19 cellular contexts compared by ENCODE assay signal in genomic region chr6:24313133-24313476, GRCh38. TPM values are rescaled to one million over a fixed set of nuclear protein-coding genes. Genes with fewer than 3 reads are reported as not detected.
DNase-seq lines count a peak whose midpoint lies in the region; ATAC-seq, FAIRE-seq and TF ChIP-seq lines count a peak whose summit lies in the region.
"Had no signal": no experiment of that assay in that cellular context is flagged by ENCODE, and none has a peak within 500 bp of the region (broad histone marks: within the 10 kb centered on the region; RNA-seq: fewer than 3 reads in every experiment).

No MANE protein-coding gene starts in this region.

- peaks cover 10% of the 10 kb centered on the region for H3K4me1 Mint-ChIP-seq in nephron
- H3K4me1 Mint-ChIP-seq: CD14-positive monocyte had no signal

- peaks cover 6% of the 10 kb centered on the region for H3K9me3 Mint-ChIP-seq in nephron

- peaks cover 7% of the 10 kb centered on the region for H3K36me3 Mint-ChIP-seq in nephron (ENCODE audit: low read depth)
- H3K36me3 Mint-ChIP-seq: CD14-positive monocyte had no signal

- no peak for TF ChIP-seq RAD21 in A549 (conservative IDR thresholded peaks at IDR 0.05 in 1 of 2, IDR thresholded peaks at IDR 0.05 in 1 of 2)
- no peak for TF ChIP-seq RAD21 in H1 (IDR thresholded peaks at IDR 0.05 in 1 of 2, conservative IDR thresholded peaks at IDR 0.05 in 1 of 2; ENCODE audit: low read depth in 2 of 2, low read length in 2 of 2)

- H3K27ac Mint-ChIP-seq in nephron, result peak overlapping the region; percentile 91 to 98 (median 92)

- H3K27ac ChIP-seq in A549 (peak overlapping the region; percentile 72 to 89; a peak in 5 of 6 replicates), HUES6 (ENCODE audit: low read depth, low read length) (peak overlapping the region; percentile 77), H1 (ENCODE audit: low read depth, low read length) (no peak overlapping the region), OCI-LY7 (ENCODE audit: low read depth, low read length, poor library complexity, severe bottlenecking) (no peak overlapping the region)

- no peak for FAIRE-seq in A549 (lab: Jason Lieb, UNC)
- FAIRE-seq in H1 (lab: Jason Lieb, UNC), result no peak
- FAIRE-seq: D721Med, GM12892 had no signal

- POLR2A ChIA-PET in A549 (lab: Yijun Ruan, JAX) (interaction anchor here (0.9 to 1.0 kb wide), 2 partner anchors 28 to 47 kb away, joined by 3 to 4 read pairs; no protein-coding TSS in a partner anchor), H1 (lab: Charles Lee; ENCODE audit: partially characterized antibody) (interaction anchor here (0.7 to 1.1 kb wide), 4 partner anchors 14 to 92 kb away, joined by 3 to 5 read pairs (median 4); no protein-coding TSS in a partner anchor), OCI-LY7 (lab: Charles Lee) (no interaction called here)

- no peaks in the 10 kb centered on the region for H4K20me1 ChIP-seq in H1 (replicated peaks in 1 of 2; ENCODE audit: control insufficient read depth in 1 of 2, insufficient read depth in 2 of 2, low read length in 2 of 2)
- no peaks in the 10 kb centered on the region for H4K20me1 ChIP-seq in OCI-LY7 (ENCODE audit: insufficient read depth, low read length)

- peak; percentile 63 to 73; a peak in 4 of 6 replicates for ATAC-seq in A549

- H2AK5ac ChIP-seq in H1 (ENCODE audit: low read depth, low read length), result no peak overlapping the region

- peak overlapping the region; percentile 59 for H3K4me2 ChIP-seq in A549
- H3K4me2 ChIP-seq in H1 (ENCODE audit: insufficient read depth in 1 of 2, low read depth in 2 of 2, low read length in 2 of 2), result 0 out of 4 replicates have a peak overlapping the region, but pooled peaks have one; percentile 30 to 45
- no peak overlapping the region for H3K4me2 ChIP-seq in OCI-LY7 (ENCODE audit: low read length)

- H2BK5ac ChIP-seq in H1 (ENCODE audit: low read depth, low read length), result no peak overlapping the region

- H2AFZ ChIP-seq in H1 (ENCODE audit: low read length) (no peak overlapping the region), OCI-LY7 (ENCODE audit: low read length) (no peak overlapping the region)

- H3K79me1 ChIP-seq in H1 (ENCODE audit: low read depth, low read length), result no peaks in the 10 kb centered on the region

- H3K9me2 ChIP-seq in OCI-LY7 (ENCODE audit: insufficient read depth, low read length), result no peaks in the 10 kb centered on the region

- no peak overlapping the region for H2BK15ac ChIP-seq in H1 (ENCODE audit: low read length)

- no peak overlapping the region for H3K4ac ChIP-seq in H1 (replicated peaks; ENCODE audit: insufficient read length, low read depth, low read length)

- H3K27me3 ChIP-seq in HUES6 (ENCODE audit: control insufficient read depth, insufficient read depth, low read length), result no peaks in the 10 kb centered on the region
- H3K27me3 ChIP-seq in H1 (replicated peaks in 1 of 4; ENCODE audit: control insufficient read depth in 3 of 4, extremely low read depth in 1 of 4, insufficient read depth in 3 of 4, low read length in 3 of 4), result no peaks in the 10 kb centered on the region
- H3K27me3 ChIP-seq: MG63 had no signal

- H3K56ac ChIP-seq in H1 (replicated peaks; ENCODE audit: insufficient read length, low read depth, low read length), result no peak overlapping the region

- H3K4me3 Mint-ChIP-seq in nephron, result peak overlapping the region in 2 of 3 experiments; percentile 32 to 64
- H3K4me3 Mint-ChIP-seq: CD14-positive monocyte had no signal

- H3K9ac ChIP-seq in HUES6 (ENCODE audit: low read length), result no peak overlapping the region
- H3K9ac ChIP-seq in H1 (replicated peaks in 1 of 4; ENCODE audit: extremely low read depth in 1 of 4, low read depth in 3 of 4, low read length in 3 of 4), result no peak overlapping the region

- no peak overlapping the region for H4K8ac ChIP-seq in H1 (ENCODE audit: extremely low read depth, insufficient read depth, low read length)

- DNase-seq in A549 (ENCODE audit: low read depth in 1 of 2, low spot score in 1 of 2) (no peak), H1 (ENCODE audit: low read depth in 1 of 2, low spot score in 2 of 2) (no peak), DMS114 treated with DMSO at 0.1 percent for 48 hours (lab: John Stamatoyannopoulos, UW; ENCODE audit: unreplicated experiment) (no peak), OCI-LY7 (ENCODE audit: low spot score) (no peak), NK-92 (lab: John Stamatoyannopoulos, UW; ENCODE audit: unreplicated experiment) (no peak)
- no peak for DNase-seq in activated CD8-positive, alpha-beta memory T cell treated with anti-CD3 and anti-CD28 coated beads, Interleukin-2, amount 50 U/mL, for 4 hours
- DNase-seq: DND-41, GDM1, NCI-H1105, NCI-H187, NCI-H446 treated with DMSO at 0.1 percent for 48 hours, NCI-H748 treated with DMSO at 0.1 percent for 48 hours, SIG-M5 had no signal

- no peak overlapping the region for H2BK120ac ChIP-seq in H1 (replicated peaks; ENCODE audit: low read depth, low read length)

- peak overlapping the region; percentile 86 for H4K5ac ChIP-seq in H1 (ENCODE audit: insufficient read length, low read depth, low read length)

- no peak overlapping the region for H4K91ac ChIP-seq in H1 (replicated peaks; ENCODE audit: insufficient read length, low read length)

- H3K23me2 ChIP-seq in H1 (ENCODE audit: low read depth, low read length), result no peaks in the 10 kb centered on the region

- H3K4me3 ChIP-seq in A549, result 0 out of 3 replicates have a peak overlapping the region, but pooled peaks have one; percentile 8
- H3K4me3 ChIP-seq in HUES6 (ENCODE audit: low read depth, low read length), result no peak overlapping the region
- peak overlapping the region in 1 of 4 experiments; percentile 12; a peak in 1 of 8 replicates for H3K4me3 ChIP-seq in H1 (ENCODE audit: extremely low read depth in 1 of 4, insufficient read depth in 2 of 4, low read depth in 3 of 4, low read length in 4 of 4)
- no peak overlapping the region for H3K4me3 ChIP-seq in OCI-LY7 (ENCODE audit: low read depth, low read length, poor library complexity, severe bottlenecking)
- H3K4me3 ChIP-seq: MG63 had no signal

- intact Hi-C loops in OCI-LY7 (cut with micrococcal nuclease; ENCODE audit: unreplicated experiment), result no loop called here

- H3K4me1 ChIP-seq in A549 (peaks cover 61% of the 10 kb centered on the region), HUES6 (ENCODE audit: control insufficient read depth, insufficient read depth, low read length) (peaks cover 23% of the 10 kb centered on the region), H1 (replicated peaks in 1 of 4; ENCODE audit: control insufficient read depth in 3 of 4, insufficient read depth in 4 of 4, low read length in 3 of 4) (peaks cover 5 to 9% (median 7%) of the 10 kb centered on the region in 4 experiments; a peak in 3 of 7 replicates), OCI-LY7 (ENCODE audit: insufficient read depth, low read length, poor library complexity, severe bottlenecking) (no peaks in the 10 kb centered on the region)

- no peak for TF ChIP-seq CTCF in A549 (IDR thresholded peaks at IDR 0.05)
- TF ChIP-seq CTCF in H1 (IDR thresholded peaks at IDR 0.05; ENCODE audit: control extremely low read depth in 1 of 3, insufficient read depth in 1 of 3, low read depth in 1 of 3, low read length in 3 of 3), result no peak
- TF ChIP-seq CTCF in nephron (IDR thresholded peaks at IDR 0.05; ENCODE audit: unreplicated experiment in 3 of 3), result no peak
- no peak for TF ChIP-seq CTCF in OCI-LY7 (conservative IDR thresholded peaks at IDR 0.05; ENCODE audit: low read length)

- TF ChIP-seq EP300 in A549 (IDR thresholded peaks at IDR 0.05) (no peak), H1 (IDR thresholded peaks at IDR 0.05; ENCODE audit: borderline replicate concordance in 1 of 2, low read depth in 2 of 2, low read length in 2 of 2) (no peak)

- H2BK12ac ChIP-seq in H1 (ENCODE audit: low read depth, low read length), result no peak overlapping the region

- no peaks in the 10 kb centered on the region for H3K9me3 ChIP-seq in A549
- H3K9me3 ChIP-seq in HUES6 (ENCODE audit: control insufficient read depth, insufficient read depth, low read depth, low read length), result peaks cover 3% of the 10 kb centered on the region; the same call in 1 of the 2 replicates
- peaks cover 5 to 11% of the 10 kb centered on the region in 2 experiments for H3K9me3 ChIP-seq in H1 (ENCODE audit: insufficient read depth in 2 of 2, low read depth in 1 of 2, low read length in 1 of 2)
- H3K9me3 ChIP-seq in OCI-LY7 (ENCODE audit: low read length), result no peaks in the 10 kb centered on the region
- H3K9me3 ChIP-seq: MG63 had no signal

- H3K23ac ChIP-seq in H1 (ENCODE audit: insufficient read length), result no peak overlapping the region

- no peak overlapping the region for H2BK20ac ChIP-seq in H1 (ENCODE audit: low read length)

- H3K27me3 Mint-ChIP-seq in nephron (ENCODE audit: low read depth), result no peaks in the 10 kb centered on the region

- CTCF ChIA-PET in A549 (lab: Yijun Ruan, JAX) (interaction anchor here (1.1 to 2.4 kb wide), 5 partner anchors 12 to 50 kb away, joined by 3 to 16 read pairs (median 3); no protein-coding TSS in a partner anchor), H1 (lab: Charles Lee; ENCODE audit: partially characterized antibody) (interaction anchor here (0.7 to 2.2 kb wide), 5 partner anchors 18 to 307 kb away, joined by 3 to 9 read pairs (median 5); no protein-coding TSS in a partner anchor), OCI-LY7 (lab: Charles Lee; ENCODE audit: unreplicated experiment) (no interaction called here)

- no peak overlapping the region for H3K18ac ChIP-seq in H1 (ENCODE audit: extremely low read depth, low read length)

- no TSS peak for BruUV-seq in OCI-LY7 (replicated peaks; lab: Mats Ljungman, UMichigan)

- H3K36me3 ChIP-seq in HUES6 (ENCODE audit: control insufficient read depth, insufficient read depth, low read length), result no peaks in the 10 kb centered on the region
- peaks cover 0 to 6% (median 0%) of the 10 kb centered on the region in 4 experiments; a peak in 3 of 8 replicates for H3K36me3 ChIP-seq in H1 (ENCODE audit: control insufficient read depth in 2 of 4, insufficient read depth in 4 of 4, low read length in 3 of 4)
- H3K36me3 ChIP-seq in OCI-LY7 (ENCODE audit: insufficient read depth, low read length), result no peaks in the 10 kb centered on the region
- H3K36me3 ChIP-seq: MG63 had no signal

- no peak overlapping the region for H3K14ac ChIP-seq in H1 (ENCODE audit: insufficient read length)

- no peaks in the 10 kb centered on the region for H3K79me2 ChIP-seq in H1 (ENCODE audit: control insufficient read depth in 1 of 2, insufficient read depth in 2 of 2, low read length in 2 of 2)
- H3K79me2 ChIP-seq in OCI-LY7 (ENCODE audit: insufficient read depth, low read depth, low read length), result no peaks in the 10 kb centered on the region

- no peak for TF ChIP-seq POLR2A in A549 (IDR thresholded peaks at IDR 0.05; ENCODE audit: low read length)
- no peak for TF ChIP-seq POLR2A in H1 (IDR thresholded peaks at IDR 0.05; ENCODE audit: control extremely low read depth in 1 of 2, low read depth in 2 of 2, low read length in 2 of 2)

RNA-seq across cellular contexts. Expression of gene DCDC2, which starts 44.8 kb away (rescaled TPM):
- polyA plus RNA-seq in A549 (2011; rRNA removed) (7.9 and 9.4 TPM in 2 replicates), A549 (2017; fragmentation: RNase III; extraction: RNeasy Plus Mini Kit Qiagen cat#74134 plus additional on column Dnase treatment) (7.9 to 9.1 TPM (median 8.0 TPM) in 3 replicates), H1 (2011; rRNA removed) (0.03 TPM in 2 replicates)
- 2.9 TPM in 2 replicates for polyA plus RNA-seq in A549 (2012; cell fraction: cytosol; rRNA removed)
- polyA plus RNA-seq in A549 (2012; cell fraction: nucleus; rRNA removed), result 3.4 and 3.5 TPM in 2 replicates
- polyA minus RNA-seq in A549 (2011; rRNA and poly(A)+ RNA removed), result 3.8 and 7.2 TPM in 2 replicates
- 0.15 and 0.23 TPM in 2 replicates for total RNA-seq in H1 (2021; fragmentation: NEBNext Ultra II Directional; extraction: Animal tissue kit (Norgen Biotek cat#: 25700))
- 0.03 TPM for polyA plus RNA-seq in H1 (2011; cell fraction: cytosol; rRNA removed)
- polyA plus RNA-seq in H1 (2011; cell fraction: nucleus; rRNA removed), result 0.10 TPM
- 0.07 to 0.38 TPM (median 0.14 TPM) in 4 replicates for polyA plus RNA-seq in H1 (2012, experiment 1 of 2)
- not detected for polyA plus RNA-seq in H1 (2012, experiment 2 of 2)
- 0.08 TPM for polyA plus RNA-seq in H1 (2013, experiment 1 of 2)
- 0.17 TPM for polyA plus RNA-seq in H1 (2013, experiment 2 of 2)
- polyA minus RNA-seq in H1 (2011; rRNA and poly(A)+ RNA removed), result 0.16 and 0.80 TPM in 2 replicates
- not detected for polyA minus RNA-seq in H1 (2011; cell fraction: cytosol; rRNA and poly(A)+ RNA removed)
- polyA minus RNA-seq in H1 (2011; cell fraction: nucleus; rRNA and poly(A)+ RNA removed), result 0.20 TPM
- total RNA-seq in OCI-LY7 (2014; rRNA removed; shearing (Covaris generic)), result 0.06 and 0.15 TPM in 2 replicates
- total RNA-seq in OCI-LY7 (2022), result not detected in 2 replicates
- polyA plus RNA-seq: CD14-positive monocyte had no signal

Comparison
In these comparisons a context has a peak if more than half of its experiments do, and no peak if none do; other contexts are left out.
1. H3K27ac ChIP-seq: peak in A549 (2 of 2) and HUES6 (single experiment); none in H1 (single experiment) and OCI-LY7 (single experiment).